Comparison of ENCODE assay signal across 21 cellular contexts in the genomic region with DNA sequence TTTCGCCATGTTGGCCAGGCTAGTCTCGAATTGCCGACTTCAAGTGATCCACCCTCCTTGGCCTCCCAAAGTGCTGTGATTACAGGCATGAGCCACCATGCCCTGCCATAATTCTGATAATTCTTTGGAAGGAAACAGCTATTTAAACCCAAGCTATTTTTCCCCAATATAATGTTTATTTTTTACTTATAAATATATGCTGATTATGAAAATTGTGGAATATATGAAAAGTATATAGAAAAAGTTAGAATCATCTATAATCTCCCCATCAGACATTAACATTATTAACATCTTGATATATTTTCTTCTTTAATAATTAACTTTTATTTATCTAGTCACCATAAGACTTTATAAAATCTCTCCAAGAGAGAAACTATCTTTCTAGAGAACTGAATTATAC. TPM values are rescaled to one million over a fixed set of nuclear protein-coding genes. Genes with fewer than 3 reads are reported as not detected.
A peak's percentile ranks its signal among the peaks of the same experiment; 100 is the strongest.
DNase-seq lines count a peak whose midpoint lies in the region; ATAC-seq and FAIRE-seq lines count a peak whose summit lies in the region.
"Had no signal": no experiment of that assay in that cellular context is flagged by ENCODE, and none has a peak within 500 bp of the region (broad histone marks: within the 10 kb centered on the region; RNA-seq: fewer than 3 reads in every experiment).

No MANE protein-coding gene starts in this region.

- no peak for DNase-seq in activated naive CD4-positive, alpha-beta T cell treated with anti-CD3 and anti-CD28 coated beads for 36 hours
- DNase-seq in frontal cortex (ENCODE audit: low spot score in 2 of 2) (no peak), RCC 7860 (ENCODE audit: low spot score) (no peak), D341Med (ENCODE audit: low spot score) (no peak)
- DNase-seq: ACHN; BE2C; C1 segment of cervical spinal cord; CD4-positive, alpha-beta memory T cell; CD4-positive, CD25-positive, alpha-beta regulatory T cell; CD8-positive, alpha-beta memory T cell; COR-L47; DMS79 treated with DMSO at 0.1 percent for 48 hours; GDM1 had no signal

- H3K9me3 Mint-ChIP-seq in activated naive CD4-positive, alpha-beta T cell treated with anti-CD3 and anti-CD28 coated beads, Interleukin-2, amount 50 U/mL, for 24 hours, result no peaks in the 10 kb centered on the region
- no peaks in the 10 kb centered on the region for H3K9me3 Mint-ChIP-seq in activated naive CD4-positive, alpha-beta T cell treated with anti-CD3 and anti-CD28 coated beads for 36 hours
- H3K9me3 Mint-ChIP-seq: CD14-positive monocyte; CD4-positive, alpha-beta memory T cell; CD4-positive, CD25-positive, alpha-beta regulatory T cell; CD8-positive, alpha-beta memory T cell had no signal

- no peaks in the 10 kb centered on the region for H3K4me1 Mint-ChIP-seq in activated naive CD4-positive, alpha-beta T cell treated with anti-CD3 and anti-CD28 coated beads, Interleukin-2, amount 50 U/mL, for 24 hours
- H3K4me1 Mint-ChIP-seq in activated naive CD4-positive, alpha-beta T cell treated with anti-CD3 and anti-CD28 coated beads for 36 hours (ENCODE audit: low read depth), result no peaks in the 10 kb centered on the region
- H3K4me1 Mint-ChIP-seq: CD14-positive monocyte; CD4-positive, CD25-positive, alpha-beta regulatory T cell; CD8-positive, alpha-beta memory T cell had no signal

- ATAC-seq in GM21515 (IDR thresholded peaks at IDR 0.05; ENCODE audit: unreplicated experiment), result no peak
- ATAC-seq: GM12878 had no signal

- peak; percentile 62 for FAIRE-seq in TTC549 (lab: Jason Lieb, UNC)
- peak; percentile 43 for FAIRE-seq in frontal cortex (lab: Jason Lieb, UNC)
- no peak for FAIRE-seq in RCC 7860 (lab: Jason Lieb, UNC)
- FAIRE-seq: D721Med, GM12878, GM12892, GM18507 had no signal

- peaks cover 16% of the 10 kb centered on the region for H3K36me3 Mint-ChIP-seq in activated naive CD4-positive, alpha-beta T cell treated with anti-CD3 and anti-CD28 coated beads, Interleukin-2, amount 50 U/mL, for 24 hours
- H3K36me3 Mint-ChIP-seq in activated naive CD4-positive, alpha-beta T cell treated with anti-CD3 and anti-CD28 coated beads for 36 hours (ENCODE audit: low read depth), result peaks cover 35% of the 10 kb centered on the region

- H3K4me3 Mint-ChIP-seq in activated naive CD4-positive, alpha-beta T cell treated with anti-CD3 and anti-CD28 coated beads, Interleukin-2, amount 50 U/mL, for 24 hours, result no peak overlapping the region
- H3K4me3 Mint-ChIP-seq in activated naive CD4-positive, alpha-beta T cell treated with anti-CD3 and anti-CD28 coated beads for 36 hours, result no peak overlapping the region
- H3K4me3 Mint-ChIP-seq: CD14-positive monocyte; CD4-positive, alpha-beta memory T cell; CD4-positive, CD25-positive, alpha-beta regulatory T cell; CD8-positive, alpha-beta memory T cell had no signal

- H3K27ac Mint-ChIP-seq in activated naive CD4-positive, alpha-beta T cell treated with anti-CD3 and anti-CD28 coated beads, Interleukin-2, amount 50 U/mL, for 24 hours, result peak overlapping the region; percentile 17
- H3K27ac Mint-ChIP-seq in activated naive CD4-positive, alpha-beta T cell treated with anti-CD3 and anti-CD28 coated beads for 36 hours, result no peak overlapping the region
- H3K27ac Mint-ChIP-seq: CD4-positive, CD25-positive, alpha-beta regulatory T cell had no signal

- CTCF ChIA-PET in activated naive CD4-positive, alpha-beta T cell treated with anti-CD3 and anti-CD28 coated beads for 36 hours (lab: Charles Lee), result interaction anchor here (0.6 kb wide), 1 partner anchor 117 kb away, joined by 3 read pairs; no protein-coding TSS in a partner anchor

- intact Hi-C loops in activated naive CD4-positive, alpha-beta T cell treated with anti-CD3 and anti-CD28 coated beads for 36 hours (cut with micrococcal nuclease), result no loop called here

- H3K27me3 Mint-ChIP-seq in activated naive CD4-positive, alpha-beta T cell treated with anti-CD3 and anti-CD28 coated beads, Interleukin-2, amount 50 U/mL, for 24 hours, result no peaks in the 10 kb centered on the region
- no peaks in the 10 kb centered on the region for H3K27me3 Mint-ChIP-seq in activated naive CD4-positive, alpha-beta T cell treated with anti-CD3 and anti-CD28 coated beads for 36 hours (ENCODE audit: low read depth)
- H3K27me3 Mint-ChIP-seq: CD4-positive, alpha-beta memory T cell; CD4-positive, CD25-positive, alpha-beta regulatory T cell had no signal

RNA-seq across cellular contexts. Expression of gene HADHB, which starts 41.2 kb away (rescaled TPM):
- total RNA-seq in activated naive CD4-positive, alpha-beta T cell treated with anti-CD3 and anti-CD28 coated beads for 36 hours, result 10 to 100 TPM; 65.1 to 67.6 TPM
- total RNA-seq in frontal cortex, result 37.9 TPM

RNA-seq across cellular contexts. Expression of gene HADHA, which starts 41.5 kb away (rescaled TPM):
- total RNA-seq in activated naive CD4-positive, alpha-beta T cell treated with anti-CD3 and anti-CD28 coated beads for 36 hours, result 100 to 1,000 TPM; 117 to 123 TPM
- total RNA-seq in frontal cortex, result 85.2 TPM
